Comparison of ENCODE assay signal across 7 cellular contexts in genomic region chr1:12434174-12434573, GRCh38.
DNase-seq lines count a peak whose midpoint lies in the region; ATAC-seq and TF ChIP-seq lines count a peak whose summit lies in the region.

No MANE protein-coding gene starts in this region.

- TF ChIP-seq POLR2A in stomach (IDR thresholded peaks at IDR 0.05), result no peak

- TF ChIP-seq CTCF in MCF 10A (IDR thresholded peaks at IDR 0.05; ENCODE audit: unreplicated experiment) (no peak), stomach (IDR thresholded peaks at IDR 0.05) (no peak)

- CTCF ChIA-PET in MCF 10A (lab: Yijun Ruan, JAX), result interaction anchor here (1.5 kb wide), 1 partner anchor 26 kb away, joined by 4 read pairs; no protein-coding TSS in a partner anchor

- no peaks in the 10 kb centered on the region for H3K9me3 ChIP-seq in stomach

- peaks cover 31 to 74% (median 60%) of the 10 kb centered on the region in 4 donors for H3K4me1 ChIP-seq in stomach

- DNase-seq in T1000 (lab: John Stamatoyannopoulos, UW), result peak; percentile 19
- DNase-seq in MCF 10A (ENCODE audit: unreplicated experiment), result peak; percentile 70
- DNase-seq in middle frontal gyrus (ENCODE audit: extremely low spot score, low spot score), result peak; percentile 35
- no peak for DNase-seq in stomach
- DNase-seq in NCI-H345 treated with DMSO at 0.1 percent for 48 hours (lab: John Stamatoyannopoulos, UW; ENCODE audit: unreplicated experiment), result no peak

- peaks cover 7% of the 10 kb centered on the region for H3K36me3 Mint-ChIP-seq in MCF 10A (ENCODE audit: insufficient read depth, unreplicated experiment)

- 20 to 39% (median 30%) methylated on average over 5 of the region's 5 CpGs for WGBS in stomach, 5 donors

- no peak for TF ChIP-seq EP300 in stomach (IDR thresholded peaks at IDR 0.05)

- H3K27ac Mint-ChIP-seq in MCF 10A (ENCODE audit: low read depth, unreplicated experiment), result peak overlapping the region; percentile 36

- H3K27me3 Mint-ChIP-seq in MCF 10A (ENCODE audit: insufficient read depth, unreplicated experiment), result no peaks in the 10 kb centered on the region

- H3K27me3 ChIP-seq in stomach, result no peaks in the 10 kb centered on the region

- H3K36me3 ChIP-seq in stomach, result peaks cover 3 to 15% (median 12%) of the 10 kb centered on the region in 4 donors

- no peak overlapping the region for H3K4me3 Mint-ChIP-seq in MCF 10A (ENCODE audit: unreplicated experiment)

- no TSS peak for BruUV-seq in MCF 10A (replicated peaks; lab: Mats Ljungman, UMichigan)

- peaks cover 32% of the 10 kb centered on the region for H3K4me1 Mint-ChIP-seq in MCF 10A (ENCODE audit: insufficient read depth, unreplicated experiment)

- intact Hi-C loops in MCF 10A (cut with micrococcal nuclease), result no loop called here
- intact Hi-C loops in stomach (cut with DNase I; ENCODE audit: low total_unique reads), result no loop called here

- ATAC-seq in HG02678 (IDR thresholded peaks at IDR 0.05; ENCODE audit: unreplicated experiment), result peak; percentile 38
- no peak for ATAC-seq in HG03439 (IDR thresholded peaks at IDR 0.05; ENCODE audit: unreplicated experiment)

- POLR2A ChIA-PET in MCF 10A (lab: Yijun Ruan, JAX), result interaction anchor here (0.7 to 7.3 kb wide), 5 partner anchors 10 to 331 kb away, joined by 3 to 53 read pairs (median 4); partner anchors contain the start of gene DHRS3

- no peak overlapping the region for H3K4me3 ChIP-seq in stomach

- H3K27ac ChIP-seq in stomach, result peak overlapping the region; percentile 68 to 78 (median 71)

- H3K9me3 Mint-ChIP-seq in MCF 10A (ENCODE audit: unreplicated experiment), result no peaks in the 10 kb centered on the region

Comparison
In these comparisons a context has a peak if more than half of its experiments do, and no peak if none do; other contexts are left out.
1. DNase-seq: peak in T1000 (single experiment), MCF 10A (single experiment) and middle frontal gyrus (single experiment); none in stomach (single experiment) and NCI-H345 treated with DMSO at 0.1 percent for 48 hours (single experiment).